In the genomic region with DNA sequence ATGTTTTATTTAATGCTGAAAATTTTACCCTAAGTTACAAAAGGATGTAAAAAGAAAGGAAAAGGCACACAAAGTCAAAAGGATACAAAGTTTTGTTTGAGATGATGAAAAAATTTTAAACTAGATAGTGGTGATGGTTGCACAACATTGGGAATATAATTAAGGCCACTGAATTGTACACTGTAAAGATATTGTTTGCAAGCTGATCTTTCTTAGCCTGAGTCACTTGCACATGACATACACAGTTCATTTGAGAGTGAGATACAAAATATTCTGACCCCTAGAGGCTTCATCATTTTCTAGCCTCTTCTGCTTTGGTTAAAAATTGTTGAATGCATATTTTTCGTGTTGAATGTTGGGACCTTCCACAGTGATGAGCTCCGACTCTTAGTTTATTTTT, we compare ENCODE assay signal across 31 cellular contexts.
DNase-seq lines count a peak whose midpoint lies in the region; ATAC-seq, FAIRE-seq and TF ChIP-seq lines count a peak whose summit lies in the region.
"Had no signal": no experiment of that assay in that cellular context is flagged by ENCODE, and none has a peak within 500 bp of the region (broad histone marks: within the 10 kb centered on the region; RNA-seq: fewer than 3 reads in every experiment).

No MANE protein-coding gene starts in this region.

- no peaks in the 10 kb centered on the region for H4K20me1 ChIP-seq in SK-N-SH (ENCODE audit: insufficient read depth)
- no peaks in the 10 kb centered on the region for H4K20me1 ChIP-seq in GM12878 (ENCODE audit: control insufficient read depth, insufficient read depth)

- SMC1A ChIA-PET in GM12878 (lab: Charles Lee; ENCODE audit: uncharacterized antibody, unreplicated experiment): no interaction called here

- no peak overlapping the region for H3K27ac Mint-ChIP-seq in glutamatergic neuron (ENCODE audit: unreplicated experiment)
- H3K27ac Mint-ChIP-seq: activated B cell treated with CpG ODN at 0.5 μM for 24 hours; activated naive CD8-positive, alpha-beta T cell; activated T-helper 17 cell treated with anti-CD3 and anti-CD28 coated beads, Interleukin-2, amount 50 U/mL, for 72 hours; H9; stimulated activated naive CD8-positive, alpha-beta T cell treated with anti-CD3 and anti-CD28 coated beads, Interleukin-15, amount 100 ng/mL, for 72 hours had no signal

- no TSS peak for BruUV-seq in GM12878 (replicated peaks; lab: Mats Ljungman, UMichigan)

- POLR2A ChIA-PET in SK-N-SH (lab: Yijun Ruan, JAX): no interaction called here
- POLR2A ChIA-PET in GM12878 (lab: Charles Lee): no interaction called here

- no peak overlapping the region for H3K4me3 Mint-ChIP-seq in glutamatergic neuron (ENCODE audit: unreplicated experiment)
- H3K4me3 Mint-ChIP-seq: activated B cell treated with CpG ODN at 0.5 μM for 24 hours; activated naive CD8-positive, alpha-beta T cell; activated T-helper 17 cell treated with anti-CD3 and anti-CD28 coated beads, Interleukin-2, amount 50 U/mL, for 72 hours; H9; neural crest cell; stimulated activated naive CD8-positive, alpha-beta T cell treated with anti-CD3 and anti-CD28 coated beads, Interleukin-15, amount 100 ng/mL, for 72 hours had no signal

- 75% methylated on average over 2 of the region's 2 CpGs for WGBS in SK-N-SH (ENCODE audit: low lambda C conversion rate)
- WGBS in GM12878 (ENCODE audit: insufficient coverage, insufficient replicate concordance, low lambda C conversion rate, missing lambda C conversion rate): 13% methylated on average over 2 of the region's 2 CpGs

- H3K9me3 ChIP-seq in SK-N-SH (no peaks in the 10 kb centered on the region), GM12878 (replicated peaks; ENCODE audit: control insufficient read depth, insufficient read depth, low read length) (no peaks in the 10 kb centered on the region), gastrocnemius medialis (no peaks in the 10 kb centered on the region)
- H3K9me3 ChIP-seq: BE2C, lower lobe of right lung, mucosa of descending colon, sigmoid colon, transverse colon had no signal

- H3K79me2 ChIP-seq in SK-N-SH (ENCODE audit: insufficient read depth) (no peaks in the 10 kb centered on the region), GM12878 (ENCODE audit: control insufficient read depth, insufficient read depth, low read length) (no peaks in the 10 kb centered on the region)

- no peaks in the 10 kb centered on the region for H3K9me3 Mint-ChIP-seq in glutamatergic neuron (ENCODE audit: unreplicated experiment)
- H3K9me3 Mint-ChIP-seq: H9 had no signal

- no peaks in the 10 kb centered on the region for H3K36me3 Mint-ChIP-seq in glutamatergic neuron (ENCODE audit: unreplicated experiment)
- H3K36me3 Mint-ChIP-seq: activated naive CD8-positive, alpha-beta T cell had no signal

- RAD21 ChIA-PET in GM12878 (lab: Charles Lee; ENCODE audit: unreplicated experiment): no interaction called here

- H3K27me3 Mint-ChIP-seq in glutamatergic neuron (ENCODE audit: unreplicated experiment): no peaks in the 10 kb centered on the region
- H3K27me3 Mint-ChIP-seq: activated B cell treated with CpG ODN at 0.5 μM for 24 hours; activated naive CD8-positive, alpha-beta T cell; activated T-helper 17 cell treated with anti-CD3 and anti-CD28 coated beads, Interleukin-2, amount 50 U/mL, for 72 hours; stimulated activated naive CD8-positive, alpha-beta T cell treated with anti-CD3 and anti-CD28 coated beads, Interleukin-15, amount 100 ng/mL, for 72 hours had no signal

- TF ChIP-seq RAD21 in SK-N-SH (IDR thresholded peaks at IDR 0.05; ENCODE audit: low read length): no peak
- TF ChIP-seq RAD21 in GM12878 (IDR thresholded peaks at IDR 0.05; ENCODE audit: insufficient read depth, low read depth, low read length): no peak

- H3K27me3 ChIP-seq in SK-N-SH (ENCODE audit: insufficient read depth) (no peaks in the 10 kb centered on the region), GM12878 (replicated peaks in 1 of 2; ENCODE audit: control insufficient read depth in 2 of 2, insufficient read depth in 2 of 2, low read length in 1 of 2) (no peaks in the 10 kb centered on the region), gastrocnemius medialis (no peaks in the 10 kb centered on the region)
- H3K27me3 ChIP-seq: BE2C, sigmoid colon, transverse colon had no signal

- H3K4me3 ChIP-seq in SK-N-SH (ENCODE audit: low read depth in 2 of 2, low read length in 1 of 2) (no peak overlapping the region), GM12878 (no peak overlapping the region), foreskin fibroblast (ENCODE audit: low read depth in 1 of 2, low read length in 2 of 2) (no peak overlapping the region), gastrocnemius medialis (no peak overlapping the region)
- H3K4me3 ChIP-seq: lower lobe of right lung, mucosa of descending colon, sigmoid colon, transverse colon had no signal

- TF ChIP-seq CTCF in SK-N-SH (IDR thresholded peaks at IDR 0.05) (no peak), GM12878 (IDR thresholded peaks at IDR 0.05 in 2 of 3, conservative IDR thresholded peaks at IDR 0.05 in 1 of 3; ENCODE audit: control insufficient read depth in 2 of 3, extremely low read depth in 1 of 3, insufficient read depth in 1 of 3, low read depth in 3 of 3, low read length in 3 of 3) (no peak), foreskin fibroblast (IDR thresholded peaks at IDR 0.05; ENCODE audit: low read depth, low read length) (no peak), gastrocnemius medialis (IDR thresholded peaks at IDR 0.05 in 4 of 5, conservative IDR thresholded peaks at IDR 0.05 in 1 of 5) (no peak), glutamatergic neuron (IDR thresholded peaks at IDR 0.05; ENCODE audit: partially characterized antibody, unreplicated experiment) (no peak)

- no peak overlapping the region for H3K4me2 ChIP-seq in SK-N-SH
- H3K4me2 ChIP-seq in GM12878 (ENCODE audit: control insufficient read depth, insufficient read depth): no peak overlapping the region

- peak; percentile 51 for ATAC-seq in SK-N-SH treated with all-trans-retinoic acid at 6 μM for 48 hours
- peak; percentile 28; the same call in 1 of the 3 replicates for ATAC-seq in GM12878
- no peak for ATAC-seq in GM18868 (IDR thresholded peaks at IDR 0.05; ENCODE audit: unreplicated experiment)
- ATAC-seq in gastrocnemius medialis: no peak
- ATAC-seq: activated T-helper 17 cell treated with anti-CD3 and anti-CD28 coated beads, Interleukin-2, amount 50 U/mL, for 72 hours; lower lobe of right lung; mucosa of descending colon; stimulated activated naive CD8-positive, alpha-beta T cell treated with anti-CD3 and anti-CD28 coated beads, Interleukin-15, amount 100 ng/mL, for 72 hours had no signal

- H3K4me1 Mint-ChIP-seq in glutamatergic neuron (ENCODE audit: low read depth, unreplicated experiment): no peaks in the 10 kb centered on the region
- H3K4me1 Mint-ChIP-seq: activated B cell treated with CpG ODN at 0.5 μM for 24 hours; activated T-helper 17 cell treated with anti-CD3 and anti-CD28 coated beads, Interleukin-2, amount 50 U/mL, for 72 hours; stimulated activated naive CD8-positive, alpha-beta T cell treated with anti-CD3 and anti-CD28 coated beads, Interleukin-15, amount 100 ng/mL, for 72 hours had no signal

- CTCF ChIA-PET in SK-N-SH (lab: Yijun Ruan, JAX): no interaction called here
- CTCF ChIA-PET in GM12878 (lab: Yijun Ruan, JAX): no interaction called here

- H2AFZ ChIP-seq in SK-N-SH (ENCODE audit: low read depth) (no peak overlapping the region), GM12878 (ENCODE audit: control insufficient read depth, low read depth, low read length) (no peak overlapping the region)

- no peaks in the 10 kb centered on the region for H3K36me3 ChIP-seq in SK-N-SH (replicated peaks in 1 of 2; ENCODE audit: control insufficient read depth in 1 of 2, insufficient read depth in 2 of 2, low read length in 1 of 2)
- no peaks in the 10 kb centered on the region for H3K36me3 ChIP-seq in GM12878 (ENCODE audit: control insufficient read depth in 2 of 2, insufficient read depth in 2 of 2, low read length in 1 of 2)
- no peaks in the 10 kb centered on the region for H3K36me3 ChIP-seq in gastrocnemius medialis
- H3K36me3 ChIP-seq: BE2C, lower lobe of right lung, sigmoid colon, transverse colon had no signal

- DNase-seq in SK-N-SH: no peak
- no peak for DNase-seq in GM12878 (ENCODE audit: low read depth, low spot score)
- DNase-seq in foreskin fibroblast: peak; percentile 28 to 68
- DNase-seq in gastrocnemius medialis: no peak
- DNase-seq in glutamatergic neuron: no peak
- no peak for DNase-seq in DMS79 treated with DMSO at 0.1 percent for 48 hours (lab: John Stamatoyannopoulos, UW)
- DNase-seq: activated B cell treated with CpG ODN at 0.5 μM for 24 hours; BE2C; cerebellar nuclear complex; DMS53; GF-D8; H9; Kasumi-1; kidney glomerular epithelial cell; lower lobe of right lung; mucosa of descending colon; NCI-H1092 treated with DMSO at 0.1 percent for 48 hours; NCI-H1930; NCI-H748 treated with DMSO at 0.1 percent for 48 hours; sigmoid colon; stimulated activated naive CD8-positive, alpha-beta T cell treated with anti-CD3 and anti-CD28 coated beads, Interleukin-15, amount 100 ng/mL, for 72 hours; SW 1271; transverse colon had no signal

- no peak overlapping the region for H3K27ac ChIP-seq in SK-N-SH (ENCODE audit: low read depth in 2 of 2, low read length in 1 of 2)
- no peak overlapping the region for H3K27ac ChIP-seq in GM12878 (ENCODE audit: control insufficient read depth, insufficient read depth)
- H3K27ac ChIP-seq in gastrocnemius medialis: no peak overlapping the region
- H3K27ac ChIP-seq: 22Rv1, epithelial cell of prostate, lower lobe of right lung, sigmoid colon, transverse colon had no signal

- H3K9me2 ChIP-seq in SK-N-SH: no peaks in the 10 kb centered on the region

- TF ChIP-seq POLR2A in GM12878 (IDR thresholded peaks at IDR 0.05; ENCODE audit: low read depth, low read length): no peak
- TF ChIP-seq POLR2A in gastrocnemius medialis (IDR thresholded peaks at IDR 0.05): no peak

- no peak for TF ChIP-seq EP300 in SK-N-SH (IDR thresholded peaks at IDR 0.05; ENCODE audit: borderline replicate concordance in 1 of 2, low read depth in 1 of 2, low read length in 1 of 2)
- no peak for TF ChIP-seq EP300 in GM12878 (IDR thresholded peaks at IDR 0.05; ENCODE audit: borderline replicate concordance in 1 of 2, control insufficient read depth in 1 of 2, low read depth in 2 of 2, low read length in 2 of 2)

- in situ Hi-C loops in GM12878 (cut with MboI): no loop called here
- in situ Hi-C loops in gastrocnemius medialis (cut with MboI; ENCODE audit: low sequenced_read_pairs in 4 of 4): no loop called here

- H3F3A ChIP-seq in SK-N-SH (replicated peaks; ENCODE audit: insufficient read depth): no peaks in the 10 kb centered on the region

- H3K9ac ChIP-seq in SK-N-SH: no peak overlapping the region
- H3K9ac ChIP-seq in GM12878 (ENCODE audit: control insufficient read depth, insufficient read depth, low read length): no peak overlapping the region

- H3K4me1 ChIP-seq in SK-N-SH (ENCODE audit: control insufficient read depth in 1 of 2, insufficient read depth in 2 of 2, low read depth in 1 of 2, low read length in 1 of 2) (peaks cover 0 to 3% of the 10 kb centered on the region in 2 experiments; a peak in 2 of 4 replicates), GM12878 (ENCODE audit: control insufficient read depth, insufficient read depth, low read length) (no peaks in the 10 kb centered on the region), gastrocnemius medialis (peaks cover 0 to 4% of the 10 kb centered on the region in 2 donors)
- H3K4me1 ChIP-seq: lower lobe of right lung, sigmoid colon, transverse colon had no signal

- no peak for FAIRE-seq in GM12878 (lab: Jason Lieb, UNC)
- FAIRE-seq: astrocyte had no signal

- intact Hi-C loops in GM12878 (cut with micrococcal nuclease; ENCODE audit: unreplicated experiment) (no loop called here), gastrocnemius medialis (cut with DNase I; ENCODE audit: low total_unique reads) (no loop called here)

Comparison
In these comparisons a context has a peak if more than half of its experiments do, and no peak if none do; other contexts are left out.
1. ATAC-seq: peak in SK-N-SH treated with all-trans-retinoic acid at 6 μM for 48 hours (single experiment) and GM12878 (single experiment); none in GM18868 (single experiment) and gastrocnemius medialis (0 of 2).
2. DNase-seq: peak in foreskin fibroblast (2 of 2); none in SK-N-SH (single experiment), GM12878 (single experiment), gastrocnemius medialis (0 of 2), glutamatergic neuron (single experiment) and DMS79 treated with DMSO at 0.1 percent for 48 hours (single experiment).